ENCODE assay signal across 8 cellular contexts in genomic region chr6:21586760-21587181, GRCh38. TPM values are rescaled to one million over a fixed set of nuclear protein-coding genes. Genes with fewer than 3 reads are reported as not detected.
DNase-seq lines count a peak whose midpoint lies in the region; ATAC-seq lines count a peak whose summit lies in the region.

No MANE protein-coding gene starts in this region.

- H3K4me1 ChIP-seq in mesendoderm (ENCODE audit: control insufficient read depth, low read depth, low read length): peaks cover 1% of the 10 kb centered on the region
- no peaks in the 10 kb centered on the region for H3K4me1 ChIP-seq in aorta (ENCODE audit: control insufficient read depth in 1 of 2, insufficient read depth in 2 of 2, low read length in 2 of 2)

- no peak overlapping the region for H3K23ac ChIP-seq in mesendoderm (ENCODE audit: low read length)

- peaks cover 7% of the 10 kb centered on the region for H3K9me3 Mint-ChIP-seq in activated CD4-positive, alpha-beta T cell treated with anti-CD3 and anti-CD28 coated beads, Interleukin-2, amount 10 ng/mL, durations not matched to agents 24 days and 14 days
- H3K9me3 Mint-ChIP-seq in central memory CD8-positive, alpha-beta T cell: peaks cover 8% of the 10 kb centered on the region

- no peak overlapping the region for H3K27ac Mint-ChIP-seq in activated CD4-positive, alpha-beta T cell treated with anti-CD3 and anti-CD28 coated beads, Interleukin-2, amount 10 ng/mL, durations not matched to agents 24 days and 14 days
- H3K27ac Mint-ChIP-seq in central memory CD8-positive, alpha-beta T cell (ENCODE audit: low read depth): no peak overlapping the region

- no peak overlapping the region for H3K4ac ChIP-seq in mesendoderm (ENCODE audit: low read depth, low read length)

- no peaks in the 10 kb centered on the region for H3K27me3 ChIP-seq in mesendoderm (ENCODE audit: insufficient read depth, low read length, poor library complexity)
- no peaks in the 10 kb centered on the region for H3K27me3 ChIP-seq in aorta (ENCODE audit: control insufficient read depth in 1 of 2, insufficient read depth in 2 of 2, low read length in 1 of 2)

- H3K79me2 ChIP-seq in mesendoderm (ENCODE audit: control insufficient read depth, insufficient read depth, low read length): no peaks in the 10 kb centered on the region

- H3K4me3 ChIP-seq in Jurkat, Clone E6-1 (ENCODE audit: low read length): peak overlapping the region; percentile 92
- H3K4me3 ChIP-seq in mesendoderm (ENCODE audit: low read length) (no peak overlapping the region), aorta (ENCODE audit: low read length in 2 of 2) (peak overlapping the region in 1 of 2 donors; percentile 56)

- peaks cover 11% of the 10 kb centered on the region for H3K4me1 Mint-ChIP-seq in activated CD4-positive, alpha-beta T cell treated with anti-CD3 and anti-CD28 coated beads, Interleukin-2, amount 10 ng/mL, durations not matched to agents 24 days and 14 days
- H3K4me1 Mint-ChIP-seq in central memory CD8-positive, alpha-beta T cell: peaks cover 18% of the 10 kb centered on the region

- no peaks in the 10 kb centered on the region for H3K36me3 Mint-ChIP-seq in activated CD4-positive, alpha-beta T cell treated with anti-CD3 and anti-CD28 coated beads, Interleukin-2, amount 10 ng/mL, durations not matched to agents 24 days and 14 days (ENCODE audit: low read depth)
- peaks cover 2% of the 10 kb centered on the region for H3K36me3 Mint-ChIP-seq in central memory CD8-positive, alpha-beta T cell (ENCODE audit: insufficient read depth)

- H4K5ac ChIP-seq in mesendoderm (ENCODE audit: low read length): no peak overlapping the region

- no peak overlapping the region for H3K18ac ChIP-seq in mesendoderm (ENCODE audit: low read length)

- H3K27ac ChIP-seq in mesendoderm (ENCODE audit: low read depth, low read length) (no peak overlapping the region), aorta (ENCODE audit: low read depth in 1 of 2, low read length in 2 of 2) (no peak overlapping the region)

- H2BK120ac ChIP-seq in mesendoderm (ENCODE audit: low read depth, low read length): no peak overlapping the region

- H3K27me3 Mint-ChIP-seq in activated CD4-positive, alpha-beta T cell treated with anti-CD3 and anti-CD28 coated beads, Interleukin-2, amount 10 ng/mL, durations not matched to agents 24 days and 14 days: peaks cover 45% of the 10 kb centered on the region
- H3K27me3 Mint-ChIP-seq in central memory CD8-positive, alpha-beta T cell: peaks cover 32% of the 10 kb centered on the region

- no peak overlapping the region for H2AK5ac ChIP-seq in mesendoderm (ENCODE audit: low read length)

- no peaks in the 10 kb centered on the region for H3K79me1 ChIP-seq in mesendoderm (ENCODE audit: low read length)

- H3K4me3 Mint-ChIP-seq in activated CD4-positive, alpha-beta T cell treated with anti-CD3 and anti-CD28 coated beads, Interleukin-2, amount 10 ng/mL, durations not matched to agents 24 days and 14 days: peak overlapping the region; percentile 95
- peak overlapping the region; percentile 92 for H3K4me3 Mint-ChIP-seq in central memory CD8-positive, alpha-beta T cell

- H3K9me3 ChIP-seq in aorta (ENCODE audit: control insufficient read depth, low read length): no peaks in the 10 kb centered on the region

- no peak for DNase-seq in activated CD4-positive, alpha-beta T cell treated with anti-CD3 and anti-CD28 coated beads, Interleukin-2, amount 10 ng/mL, durations not matched to agents 24 days and 14 days
- DNase-seq in activated CD4-positive, alpha-beta T cell treated with anti-CD3 and anti-CD28 coated beads for 1 hour: no peak
- no peak for DNase-seq in Jurkat, Clone E6-1 (ENCODE audit: low read depth, low spot score)
- no peak for DNase-seq in central memory CD8-positive, alpha-beta T cell (ENCODE audit: low spot score in 2 of 2)
- no peak for DNase-seq in mesendoderm
- DNase-seq in aorta: no peak
- DNase-seq in NCI-H226: no peak

- no peak overlapping the region for H4K8ac ChIP-seq in mesendoderm (ENCODE audit: low read depth, low read length)

- H3K4me2 ChIP-seq in mesendoderm (ENCODE audit: low read length): peak overlapping the region; percentile 94

- WGBS in mesendoderm (ENCODE audit: extremely low coverage, insufficient coverage, low lambda C conversion rate): no CpG with 5 or more reads among the region's 15 CpGs
- 3% methylated on average over 15 of the region's 15 CpGs for WGBS in aorta, 2 donors

- H3K56ac ChIP-seq in mesendoderm (ENCODE audit: low read length): peak overlapping the region; percentile 86

- H3K9ac ChIP-seq in mesendoderm (ENCODE audit: low read length): peak overlapping the region; percentile 81

- H3K36me3 ChIP-seq in mesendoderm (ENCODE audit: control insufficient read depth, insufficient read depth, low read length): no peaks in the 10 kb centered on the region
- H3K36me3 ChIP-seq in aorta (ENCODE audit: control insufficient read depth in 1 of 2, insufficient read depth in 2 of 2, low read length in 1 of 2): no peaks in the 10 kb centered on the region

- ATAC-seq in central memory CD8-positive, alpha-beta T cell (replicated peaks; ENCODE audit: extremely low read depth, poor library complexity, severe bottlenecking): no peak
- ATAC-seq in aorta (ENCODE audit: low FRiP score) (peak; percentile 30), GM18520 (IDR thresholded peaks at IDR 0.05; ENCODE audit: unreplicated experiment) (no peak)

- intact Hi-C loops in activated CD4-positive, alpha-beta T cell treated with anti-CD3 and anti-CD28 coated beads, Interleukin-2, amount 10 ng/mL, durations not matched to agents 24 days and 14 days (cut with micrococcal nuclease): loop anchor here (1.0 to 5.0 kb wide), 5 partner anchors 10 to 1294 kb away; partner anchors contain the start of gene E2F3
- intact Hi-C loops in aorta (cut with DNase I): loop anchor here (5.0 to 10.0 kb wide), 4 partner anchors 554 to 1024 kb away; no protein-coding TSS in a partner anchor

- no peak overlapping the region for H2BK15ac ChIP-seq in mesendoderm (replicated peaks; ENCODE audit: low read depth)

- H2BK5ac ChIP-seq in mesendoderm (ENCODE audit: low read length): no peak overlapping the region

RNA-seq across cellular contexts. Expression of gene SOX4, which starts 6.8 kb away (rescaled TPM):
- 0.79 and 0.95 TPM in 2 replicates for total RNA-seq in activated CD4-positive, alpha-beta T cell treated with anti-CD3 and anti-CD28 coated beads, Interleukin-2, amount 10 ng/mL, durations not matched to agents 24 days and 14 days
- polyA plus RNA-seq in Jurkat, Clone E6-1 (2012; ENCODE audit: insufficient read depth, insufficient read length): 59.2 TPM
- 95.1 TPM for polyA plus RNA-seq in mesendoderm (2013, experiment 1 of 2)
- 98.8 TPM for polyA plus RNA-seq in mesendoderm (2013, experiment 2 of 2)
- total RNA-seq in aorta: 10 to 100 TPM; 16.0 to 25.2 TPM
- 1 to 10 TPM; 4.3 to 4.5 TPM for polyA plus RNA-seq in aorta
